Comparison of ENCODE assay signal across 25 cellular contexts in genomic region chr10:31100176-31100575, GRCh38.
DNase-seq lines count a peak whose midpoint lies in the region; ATAC-seq, FAIRE-seq and TF ChIP-seq lines count a peak whose summit lies in the region.
"Had no signal": no experiment of that assay in that cellular context is flagged by ENCODE, and none has a peak within 500 bp of the region (broad histone marks: within the 10 kb centered on the region; RNA-seq: fewer than 3 reads in every experiment).

No MANE protein-coding gene starts in this region.

- H2BK120ac ChIP-seq in IMR-90 (ENCODE audit: low read depth, low read length): peak overlapping the region; percentile 97
- no peak overlapping the region for H2BK120ac ChIP-seq in mesenchymal stem cell (ENCODE audit: low read depth, low read length)

- no peaks in the 10 kb centered on the region for H4K20me1 ChIP-seq in IMR-90 (ENCODE audit: insufficient read depth, low read length)
- no peaks in the 10 kb centered on the region for H4K20me1 ChIP-seq in astrocyte (ENCODE audit: insufficient read depth, low read length)

- H3K27me3 Mint-ChIP-seq in astrocyte (ENCODE audit: low read depth, unreplicated experiment): peaks cover 6% of the 10 kb centered on the region
- H3K27me3 Mint-ChIP-seq: IgD-negative memory B cell had no signal

- H2AFZ ChIP-seq in IMR-90 (replicated peaks; ENCODE audit: low read length, poor library complexity) (no peak overlapping the region), astrocyte (ENCODE audit: low read depth, low read length) (no peak overlapping the region), mesenchymal stem cell (ENCODE audit: low read depth, low read length) (no peak overlapping the region)

- H2AK9ac ChIP-seq in IMR-90 (replicated peaks; ENCODE audit: low read depth, low read length, poor library complexity): no peak overlapping the region

- in situ Hi-C loops in IMR-90 (cut with MboI; ENCODE audit: low sequenced_read_pairs): no loop called here

- H3K9me3 ChIP-seq in IMR-90 (ENCODE audit: control insufficient read depth, insufficient read depth, low read length) (no peaks in the 10 kb centered on the region), astrocyte (ENCODE audit: insufficient read depth, low read depth, low read length) (no peaks in the 10 kb centered on the region), mesenchymal stem cell (ENCODE audit: control insufficient read depth, low read length) (no peaks in the 10 kb centered on the region)
- H3K9me3 ChIP-seq: MG63, Peyer's patch, prostate gland, SJSA1, transverse colon had no signal

- no peak for DNase-seq in activated naive CD4-positive, alpha-beta T cell treated with anti-CD3 and anti-CD28 coated beads, Interleukin-2, amount 50 U/mL, for 72 hours (ENCODE audit: low spot score in 2 of 2)
- no peak for DNase-seq in activated naive CD4-positive, alpha-beta T cell treated with Interleukin-2 at 50 U/mL for 16 hours
- DNase-seq in IMR-90 (no peak), astrocyte (ENCODE audit: low read depth) (no peak), mesenchymal stem cell (no peak), C1 segment of cervical spinal cord (lab: John Stamatoyannopoulos, UW) (no peak), pons (ENCODE audit: low spot score) (no peak)
- no peak for DNase-seq in activated CD8-positive, alpha-beta memory T cell treated with anti-CD3 and anti-CD28 coated beads, Interleukin-2, amount 50 U/mL, for 48 hours
- DNase-seq: activated CD4-positive, alpha-beta T cell treated with anti-CD3 and anti-CD28 coated beads, Interleukin-2, amount 50 U/mL, for 1 hour; activated naive CD4-positive, alpha-beta T cell; aorta; central memory CD4-positive, alpha-beta T cell; glutamatergic neuron; HFFc6; left cardiac atrium; NCI-H1417 treated with DMSO at 0.1 percent for 48 hours; NCI-H524 had no signal

- H3K23ac ChIP-seq in IMR-90 (ENCODE audit: low read depth, low read length): peak overlapping the region; percentile 42; the same call in 1 of the 2 replicates
- no peak overlapping the region for H3K23ac ChIP-seq in mesenchymal stem cell (ENCODE audit: low read length in 2 of 2)

- H2BK20ac ChIP-seq in IMR-90 (ENCODE audit: low read depth, low read length): peak overlapping the region; percentile 82

- no peak overlapping the region for H3K14ac ChIP-seq in IMR-90 (replicated peaks; ENCODE audit: low read depth, low read length)
- H3K14ac ChIP-seq in mesenchymal stem cell (ENCODE audit: low read length in 2 of 2): no peak overlapping the region

- H3K79me1 ChIP-seq in IMR-90 (ENCODE audit: low read depth in 1 of 2, low read length in 2 of 2): peaks cover 0 to 13% of the 10 kb centered on the region in 2 experiments; a peak in 2 of 4 replicates
- no peaks in the 10 kb centered on the region for H3K79me1 ChIP-seq in mesenchymal stem cell (replicated peaks; ENCODE audit: low read length, poor library complexity, severe bottlenecking)

- no peak overlapping the region; the same call in 1 of the 2 replicates for H4K5ac ChIP-seq in IMR-90 (ENCODE audit: low read depth, low read length)

- no peak overlapping the region for H2BK12ac ChIP-seq in mesenchymal stem cell (ENCODE audit: low read length in 2 of 2)

- intact Hi-C loops in IMR-90 (cut with micrococcal nuclease): no loop called here

- H2BK5ac ChIP-seq in IMR-90 (ENCODE audit: low read depth, low read length, poor library complexity, severe bottlenecking) (no peak overlapping the region), mesenchymal stem cell (ENCODE audit: low read depth, low read length, poor library complexity, severe bottlenecking) (no peak overlapping the region)

- peaks cover 24% of the 10 kb centered on the region for H3K9me1 ChIP-seq in IMR-90 (ENCODE audit: insufficient read depth, low read length)

- H3K9ac ChIP-seq in IMR-90 (ENCODE audit: low read depth, low read length) (no peak overlapping the region), astrocyte (ENCODE audit: low read length) (no peak overlapping the region), mesenchymal stem cell (ENCODE audit: low read length) (no peak overlapping the region)

- TF ChIP-seq RAD21 in IMR-90 (IDR thresholded peaks at IDR 0.05; ENCODE audit: low read length): no peak

- peak overlapping the region; percentile 95; the same call in 2 of the 3 replicates for H2BK15ac ChIP-seq in IMR-90 (ENCODE audit: low read depth, low read length)
- no peak overlapping the region for H2BK15ac ChIP-seq in mesenchymal stem cell (ENCODE audit: low read depth, poor library complexity, severe bottlenecking)

- TF ChIP-seq POLR2A in IMR-90 (IDR thresholded peaks at IDR 0.05; ENCODE audit: low read depth, low read length): no peak

- H3K4me1 ChIP-seq in IMR-90 (ENCODE audit: control insufficient read depth, insufficient read depth, low read length) (peaks cover 17% of the 10 kb centered on the region), astrocyte (ENCODE audit: insufficient read depth, low read length) (peaks cover 31% of the 10 kb centered on the region), mesenchymal stem cell (ENCODE audit: control insufficient read depth, insufficient read depth, low read depth, low read length) (peaks cover 25% of the 10 kb centered on the region)
- H3K4me1 ChIP-seq: prostate gland had no signal

- H3K4me1 Mint-ChIP-seq in astrocyte (ENCODE audit: low read depth, unreplicated experiment): peaks cover 34% of the 10 kb centered on the region
- H3K4me1 Mint-ChIP-seq: IgD-negative memory B cell, memory B cell had no signal

- H3K4me3 ChIP-seq in IMR-90 (ENCODE audit: insufficient read depth, low read depth, low read length) (no peak overlapping the region), astrocyte (ENCODE audit: insufficient read depth, low read depth, low read length) (no peak overlapping the region), mesenchymal stem cell (ENCODE audit: insufficient read depth in 1 of 2, low read depth in 1 of 2, low read length in 2 of 2) (no peak overlapping the region)
- H3K4me3 ChIP-seq: MG63, prostate gland, SJSA1, transverse colon had no signal

- TF ChIP-seq CTCF in IMR-90 (conservative IDR thresholded peaks at IDR 0.05; ENCODE audit: low read depth, low read length): no peak
- no peak for TF ChIP-seq CTCF in astrocyte (IDR thresholded peaks at IDR 0.05; ENCODE audit: insufficient read depth, low read depth, low read length)

- no peaks in the 10 kb centered on the region for H3K9me3 Mint-ChIP-seq in activated naive CD4-positive, alpha-beta T cell treated with anti-CD3 and anti-CD28 coated beads, Interleukin-2, amount 50 U/mL, for 72 hours
- H3K9me3 Mint-ChIP-seq in astrocyte (ENCODE audit: unreplicated experiment): no peaks in the 10 kb centered on the region
- H3K9me3 Mint-ChIP-seq: HFFc6, memory B cell had no signal

- H3K18ac ChIP-seq in IMR-90 (ENCODE audit: low read depth, low read length) (peak overlapping the region; percentile 13; the same call in 1 of the 2 replicates), mesenchymal stem cell (ENCODE audit: low read depth in 1 of 2, low read length in 2 of 2) (no peak overlapping the region)

- peak; percentile 52 for FAIRE-seq in astrocyte (lab: Jason Lieb, UNC)

- POLR2A ChIA-PET in IMR-90 (lab: Charles Lee; ENCODE audit: unreplicated experiment): no interaction called here

- no peak overlapping the region for H4K8ac ChIP-seq in IMR-90 (ENCODE audit: low read depth in 2 of 2, low read length in 2 of 2)
- H4K8ac ChIP-seq in mesenchymal stem cell (ENCODE audit: low read length): no peak overlapping the region

- H4K91ac ChIP-seq in IMR-90 (ENCODE audit: insufficient read depth, low read depth, low read length): peak overlapping the region; percentile 95; the same call in 1 of the 2 replicates
- no peak overlapping the region for H4K91ac ChIP-seq in mesenchymal stem cell (ENCODE audit: low read length)

- no peak overlapping the region for H3K56ac ChIP-seq in IMR-90 (ENCODE audit: extremely low read depth, insufficient read depth, low read length)

- no peaks in the 10 kb centered on the region for H3K79me2 ChIP-seq in astrocyte (ENCODE audit: insufficient read depth, low read length)

- peak overlapping the region; percentile 64; the same call in 1 of the 2 replicates for H3K4ac ChIP-seq in IMR-90 (ENCODE audit: low read depth, low read length)
- H3K4ac ChIP-seq in mesenchymal stem cell (ENCODE audit: low read depth in 1 of 2, low read length in 2 of 2): no peak overlapping the region

- CTCF ChIA-PET in IMR-90 (lab: Yijun Ruan, JAX): interaction anchor here (1.8 kb wide), 1 partner anchor 28 kb away, joined by 5 read pairs; no protein-coding TSS in a partner anchor

- H3K4me3 Mint-ChIP-seq in astrocyte (ENCODE audit: unreplicated experiment): no peak overlapping the region
- H3K4me3 Mint-ChIP-seq: HFFc6, IgD-negative memory B cell, memory B cell had no signal

- H3K27ac Mint-ChIP-seq in activated naive CD4-positive, alpha-beta T cell treated with anti-CD3 and anti-CD28 coated beads, Interleukin-2, amount 50 U/mL, for 72 hours: peak overlapping the region; percentile 81 to 82
- H3K27ac Mint-ChIP-seq in astrocyte (ENCODE audit: unreplicated experiment): no peak overlapping the region
- H3K27ac Mint-ChIP-seq: IgD-negative memory B cell, memory B cell had no signal

- H3K36me3 ChIP-seq in IMR-90 (ENCODE audit: control insufficient read depth, insufficient read depth, low read length) (no peaks in the 10 kb centered on the region), astrocyte (ENCODE audit: insufficient read depth, low read length) (no peaks in the 10 kb centered on the region), mesenchymal stem cell (ENCODE audit: control insufficient read depth in 1 of 2, insufficient read depth in 2 of 2, low read depth in 1 of 2, low read length in 2 of 2) (no peaks in the 10 kb centered on the region)
- H3K36me3 ChIP-seq: MG63, Peyer's patch, prostate gland, SJSA1, transverse colon had no signal

- H3K27me3 ChIP-seq in IMR-90 (ENCODE audit: control insufficient read depth, insufficient read depth, low read length) (no peaks in the 10 kb centered on the region), astrocyte (ENCODE audit: insufficient read depth, low read length) (no peaks in the 10 kb centered on the region), mesenchymal stem cell (ENCODE audit: control insufficient read depth in 1 of 2, insufficient read depth in 1 of 2, low read length in 2 of 2) (no peaks in the 10 kb centered on the region)
- H3K27me3 ChIP-seq: MG63, Peyer's patch, SJSA1, transverse colon had no signal

- H3K27ac ChIP-seq in IMR-90 (ENCODE audit: insufficient read depth, low read length) (no peak overlapping the region), astrocyte (ENCODE audit: low read depth, low read length) (no peak overlapping the region), mesenchymal stem cell (ENCODE audit: low read length, poor library complexity, severe bottlenecking) (peak overlapping the region; percentile 83)
- H3K27ac ChIP-seq: C4-2B, prostate gland, SJSA1 had no signal

- no peak for ATAC-seq in activated naive CD4-positive, alpha-beta T cell treated with anti-CD3 and anti-CD28 coated beads, Interleukin-2, amount 50 U/mL, for 72 hours
- no peak for ATAC-seq in IMR-90 (ENCODE audit: low read depth)
- ATAC-seq: left cardiac atrium had no signal

- H2AK5ac ChIP-seq in IMR-90 (ENCODE audit: low read depth, low read length): peak overlapping the region; percentile 88; the same call in 1 of the 2 replicates
- peak overlapping the region; percentile 86 for H2AK5ac ChIP-seq in mesenchymal stem cell (ENCODE audit: low read length, severe bottlenecking)

- no CpG with 5 or more reads among the region's 1 CpG for WGBS in IMR-90 (ENCODE audit: extremely low coverage in 2 of 2, insufficient read length in 1 of 2), 2 experiments
- 100% methylated on average over 1 of the region's 1 CpG for WGBS in mesenchymal stem cell

- H3K4me2 ChIP-seq in IMR-90 (ENCODE audit: low read depth, low read length) (no peak overlapping the region), astrocyte (ENCODE audit: low read length) (no peak overlapping the region), mesenchymal stem cell (ENCODE audit: low read length, poor library complexity, severe bottlenecking) (no peak overlapping the region)

- H3K36me3 Mint-ChIP-seq in activated naive CD4-positive, alpha-beta T cell treated with anti-CD3 and anti-CD28 coated beads, Interleukin-2, amount 50 U/mL, for 72 hours: peaks cover 0 to 10% of the 10 kb centered on the region in 2 donors
- H3K36me3 Mint-ChIP-seq in astrocyte (ENCODE audit: low read depth, unreplicated experiment): no peaks in the 10 kb centered on the region
- H3K36me3 Mint-ChIP-seq: IgD-negative memory B cell, memory B cell had no signal

- BruUV-seq in IMR-90 (replicated peaks; lab: Mats Ljungman, UMichigan): no TSS peak

- dilution Hi-C loops in IMR-90 (cut with HindIII; ENCODE audit: low sequenced_read_pairs, unreplicated experiment): no loop called here
